1 cellular context compared by ENCODE assay signal in genomic region chr6:149134531-149134933, GRCh38.
TF ChIP-seq lines count a peak whose summit lies in the region.

No MANE protein-coding gene starts in this region.

TF ChIP-seq in SK-N-SH treated with all-trans-retinoic acid at 6 μM for 48 hours, 23 proteins besides CTCF, POLR2A, EP300 and RAD21 (continued from another document):
- TF ChIP-seq, protein P1, sequence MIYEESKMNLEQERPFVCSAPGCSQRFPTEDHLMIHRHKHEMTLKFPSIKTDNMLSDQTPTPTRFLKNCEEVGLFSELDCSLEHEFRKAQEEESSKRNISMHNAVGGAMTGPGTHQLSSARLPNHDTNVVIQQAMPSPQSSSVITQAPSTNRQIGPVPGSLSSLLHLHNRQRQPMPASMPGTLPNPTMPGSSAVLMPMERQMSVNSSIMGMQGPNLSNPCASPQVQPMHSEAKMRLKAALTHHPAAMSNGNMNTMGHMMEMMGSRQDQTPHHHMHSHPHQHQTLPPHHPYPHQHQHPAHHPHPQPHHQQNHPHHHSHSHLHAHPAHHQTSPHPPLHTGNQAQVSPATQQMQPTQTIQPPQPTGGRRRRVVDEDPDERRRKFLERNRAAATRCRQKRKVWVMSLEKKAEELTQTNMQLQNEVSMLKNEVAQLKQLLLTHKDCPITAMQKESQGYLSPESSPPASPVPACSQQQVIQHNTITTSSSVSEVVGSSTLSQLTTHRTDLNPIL (CRISPR knock-in tag; IDR thresholded peaks at IDR 0.05; ENCODE audit: low read depth): no peak
- TF ChIP-seq ISL1 (CRISPR knock-in tag; IDR thresholded peaks at IDR 0.05): peak; percentile 40; the same call in 1 of the 2 replicates
- TF ChIP-seq ARNTL (CRISPR knock-in tag; IDR thresholded peaks at IDR 0.05; ENCODE audit: borderline replicate concordance, low read depth): no peak
- no peak for TF ChIP-seq ZNF70 (CRISPR knock-in tag; IDR thresholded peaks at IDR 0.05)
- no peak for TF ChIP-seq ESRRG (CRISPR knock-in tag; IDR thresholded peaks at IDR 0.05)
- no peak for TF ChIP-seq CSDC2 (CRISPR knock-in tag; IDR thresholded peaks at IDR 0.05)
- TF ChIP-seq BACH2 (CRISPR knock-in tag; IDR thresholded peaks at IDR 0.05; ENCODE audit: borderline replicate concordance): no peak
- TF ChIP-seq, protein P2, sequence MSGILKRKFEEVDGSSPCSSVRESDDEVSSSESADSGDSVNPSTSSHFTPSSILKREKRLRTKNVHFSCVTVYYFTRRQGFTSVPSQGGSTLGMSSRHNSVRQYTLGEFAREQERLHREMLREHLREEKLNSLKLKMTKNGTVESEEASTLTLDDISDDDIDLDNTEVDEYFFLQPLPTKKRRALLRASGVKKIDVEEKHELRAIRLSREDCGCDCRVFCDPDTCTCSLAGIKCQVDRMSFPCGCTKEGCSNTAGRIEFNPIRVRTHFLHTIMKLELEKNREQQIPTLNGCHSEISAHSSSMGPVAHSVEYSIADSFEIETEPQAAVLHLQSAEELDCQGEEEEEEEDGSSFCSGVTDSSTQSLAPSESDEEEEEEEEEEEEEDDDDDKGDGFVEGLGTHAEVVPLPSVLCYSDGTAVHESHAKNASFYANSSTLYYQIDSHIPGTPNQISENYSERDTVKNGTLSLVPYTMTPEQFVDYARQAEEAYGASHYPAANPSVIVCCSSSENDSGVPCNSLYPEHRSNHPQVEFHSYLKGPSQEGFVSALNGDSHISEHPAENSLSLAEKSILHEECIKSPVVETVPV (CRISPR knock-in tag; IDR thresholded peaks at IDR 0.05): no peak
